In genomic region chr6:81909162-81909561, GRCh38 we compare ENCODE assay signal across 17 cellular contexts.
A peak's percentile ranks its signal among the peaks of the same experiment; 100 is the strongest.
DNase-seq lines count a peak whose midpoint lies in the region; ATAC-seq, FAIRE-seq and TF ChIP-seq lines count a peak whose summit lies in the region.
"Had no signal": no experiment of that assay in that cellular context is flagged by ENCODE, and none has a peak within 500 bp of the region (broad histone marks: within the 10 kb centered on the region; RNA-seq: fewer than 3 reads in every experiment).

No MANE protein-coding gene starts in this region.

- no peak for TF ChIP-seq RAD21 in GM12878 (IDR thresholded peaks at IDR 0.05; ENCODE audit: insufficient read depth, low read depth, low read length)

- WGBS in GM12878 (ENCODE audit: insufficient coverage, insufficient replicate concordance, low lambda C conversion rate, missing lambda C conversion rate) = 48% methylated on average over 2 of the region's 2 CpGs

- ATAC-seq in GM12878 = no peak
- ATAC-seq: GM23338 had no signal

- no peak overlapping the region for H3K4me2 ChIP-seq in GM12878 (ENCODE audit: control insufficient read depth, insufficient read depth)
- no peak overlapping the region for H3K4me2 ChIP-seq in Karpas-422 (ENCODE audit: low read depth, low read length, poor library complexity, severe bottlenecking)
- H3K4me2 ChIP-seq: GM23338 had no signal

- H3K4me3 ChIP-seq in HEK293 (ENCODE audit: low read depth, low read length) (no peak overlapping the region), GM12878 (no peak overlapping the region), Karpas-422 (ENCODE audit: low read length) (no peak overlapping the region)
- H3K4me3 ChIP-seq: GM23338 had no signal

- H3K79me2 ChIP-seq in GM12878 (ENCODE audit: control insufficient read depth, insufficient read depth, low read length) (no peaks in the 10 kb centered on the region), Karpas-422 (ENCODE audit: low read length) (no peaks in the 10 kb centered on the region)

- BruUV-seq in GM12878 (replicated peaks; lab: Mats Ljungman, UMichigan) = no TSS peak

- SMC1A ChIA-PET in GM12878 (lab: Charles Lee; ENCODE audit: uncharacterized antibody, unreplicated experiment) = interaction anchor here (1.9 to 3.3 kb wide), 6 partner anchors 8 to 143 kb away, joined by 5 to 23 read pairs (median 11); no protein-coding TSS in a partner anchor

- intact Hi-C loops in GM12878 (cut with micrococcal nuclease; ENCODE audit: unreplicated experiment) = no loop called here

- in situ Hi-C loops in GM12878 (cut with MboI) = no loop called here

- H3K27ac ChIP-seq in HEK293 (ENCODE audit: extremely low read depth, low read depth, low read length) = no peak overlapping the region
- H3K27ac ChIP-seq in GM12878 (ENCODE audit: control insufficient read depth, insufficient read depth) = no peak overlapping the region
- H3K27ac ChIP-seq in Karpas-422 (ENCODE audit: low read length) = no peak overlapping the region

- TF ChIP-seq CTCF in HEK293 (tag by site-specific recombination; IDR thresholded peaks at IDR 0.05) = no peak
- no peak for TF ChIP-seq CTCF in GM12878 (IDR thresholded peaks at IDR 0.05 in 2 of 3, conservative IDR thresholded peaks at IDR 0.05 in 1 of 3; ENCODE audit: control insufficient read depth in 2 of 3, extremely low read depth in 1 of 3, insufficient read depth in 1 of 3, low read depth in 3 of 3, low read length in 3 of 3)

- H3K9ac ChIP-seq in GM12878 (ENCODE audit: control insufficient read depth, insufficient read depth, low read length) = no peak overlapping the region
- H3K9ac ChIP-seq in Karpas-422 (ENCODE audit: low read length) = no peak overlapping the region

- no peaks in the 10 kb centered on the region for H3K9me2 ChIP-seq in Karpas-422 (replicated peaks; ENCODE audit: insufficient read depth, low read length)

- no peaks in the 10 kb centered on the region for H4K20me1 ChIP-seq in GM12878 (ENCODE audit: control insufficient read depth, insufficient read depth)
- no peaks in the 10 kb centered on the region for H4K20me1 ChIP-seq in Karpas-422 (ENCODE audit: insufficient read depth, low read depth, low read length)

- RAD21 ChIA-PET in GM12878 (lab: Charles Lee; ENCODE audit: unreplicated experiment) = interaction anchor here (0.7 to 3.5 kb wide), 2 partner anchors 21 to 295 kb away, joined by 3 to 10 read pairs; no protein-coding TSS in a partner anchor

- CTCF ChIA-PET in HEK293 (lab: Yijun Ruan, JAX) (interaction anchor here (0.7 kb wide), 1 partner anchor 1454 kb away, joined by 4 read pairs; no protein-coding TSS in a partner anchor), GM12878 (lab: Yijun Ruan, JAX) (interaction anchor here (2.8 kb wide), 1 partner anchor 97 kb away, joined by 11 read pairs; no protein-coding TSS in a partner anchor)

- H3K4me1 ChIP-seq in HEK293 (ENCODE audit: control insufficient read depth, insufficient read depth, low read length) = no peaks in the 10 kb centered on the region
- H3K4me1 ChIP-seq in GM12878 (ENCODE audit: control insufficient read depth, insufficient read depth, low read length) = no peaks in the 10 kb centered on the region
- H3K4me1 ChIP-seq in Karpas-422 (ENCODE audit: low read length) = no peaks in the 10 kb centered on the region
- H3K4me1 ChIP-seq: BE2C had no signal

- H3K27me3 ChIP-seq in GM12878 (replicated peaks in 1 of 2; ENCODE audit: control insufficient read depth in 2 of 2, insufficient read depth in 2 of 2, low read length in 1 of 2) (no peaks in the 10 kb centered on the region), Karpas-422 (ENCODE audit: low read length) (no peaks in the 10 kb centered on the region)
- H3K27me3 ChIP-seq: BE2C had no signal

- H2AFZ ChIP-seq in GM12878 (ENCODE audit: control insufficient read depth, low read depth, low read length) (no peak overlapping the region), Karpas-422 (ENCODE audit: low read length) (no peak overlapping the region)
- H2AFZ ChIP-seq: GM23338 had no signal

- POLR2A ChIA-PET in HEK293 (lab: Yijun Ruan, JAX) = no interaction called here
- POLR2A ChIA-PET in GM12878 (lab: Charles Lee) = interaction anchor here (1.3 to 3.3 kb wide), 2 partner anchors 30 to 142 kb away, joined by 4 to 15 read pairs; no protein-coding TSS in a partner anchor

- no peak for FAIRE-seq in GM12878 (lab: Jason Lieb, UNC)
- FAIRE-seq: D721Med had no signal

- DNase-seq in GM12878 (ENCODE audit: low read depth, low spot score) (no peak), kidney tubule cell (ENCODE audit: low spot score) (peak; percentile 70), NCI-H1105 treated with DMSO at 0.1 percent for 48 hours (lab: John Stamatoyannopoulos, UW) (no peak), Karpas-422 (no peak), germinal center (ENCODE audit: low spot score) (no peak)
- DNase-seq in activated CD4-positive, alpha-beta T cell treated with anti-CD3 and anti-CD28 coated beads for 1 hour = no peak
- DNase-seq: ACHN; BE2C; C1 segment of cervical spinal cord; CD4-positive, CD25-positive, alpha-beta regulatory T cell; CD8-positive, alpha-beta memory T cell; COR-L47; GDM1; H9 had no signal

- TF ChIP-seq POLR2A in GM12878 (IDR thresholded peaks at IDR 0.05; ENCODE audit: low read depth, low read length) = no peak

- H3K9me3 ChIP-seq in HEK293 (ENCODE audit: control insufficient read depth, insufficient read depth, low read depth, low read length) (no peaks in the 10 kb centered on the region), GM12878 (replicated peaks; ENCODE audit: control insufficient read depth, insufficient read depth, low read length) (no peaks in the 10 kb centered on the region), Karpas-422 (ENCODE audit: low read length) (no peaks in the 10 kb centered on the region)
- H3K9me3 ChIP-seq: BE2C had no signal

- no peak for TF ChIP-seq EP300 in GM12878 (IDR thresholded peaks at IDR 0.05; ENCODE audit: borderline replicate concordance in 1 of 2, control insufficient read depth in 1 of 2, low read depth in 2 of 2, low read length in 2 of 2)

- H3K36me3 ChIP-seq in HEK293 (ENCODE audit: control insufficient read depth in 2 of 2, insufficient read depth in 1 of 2, low read length in 2 of 2) (no peaks in the 10 kb centered on the region), GM12878 (ENCODE audit: control insufficient read depth in 2 of 2, insufficient read depth in 2 of 2, low read length in 1 of 2) (no peaks in the 10 kb centered on the region), Karpas-422 (ENCODE audit: insufficient read depth, low read length) (no peaks in the 10 kb centered on the region)
- H3K36me3 ChIP-seq: BE2C had no signal

TF ChIP-seq in HEK293, 187 proteins besides CTCF, POLR2A, EP300 and RAD21:
- TF ChIP-seq ATF2 (tag by site-specific recombination; IDR thresholded peaks at IDR 0.05; ENCODE audit: low read depth) = peak; percentile 89
- no peak for TF ChIP-seq ZNF777 (tag by site-specific recombination; IDR thresholded peaks at IDR 0.05; ENCODE audit: borderline replicate concordance)

TF ChIP-seq in GM12878, 131 proteins besides CTCF, POLR2A, EP300 and RAD21:
- TF ChIP-seq CHD4 (IDR thresholded peaks at IDR 0.05) (no peak), PRDM15 (CRISPR knock-in tag; IDR thresholded peaks at IDR 0.05) (no peak), DPF2 (IDR thresholded peaks at IDR 0.05) (no peak), ATF7 (IDR thresholded peaks at IDR 0.05; ENCODE audit: low read depth) (peak; percentile 44; the same call in 1 of the 2 replicates), RELB (IDR thresholded peaks at IDR 0.05; ENCODE audit: low read depth) (no peak)

Comparison
In these comparisons a context has a peak if more than half of its experiments do, and no peak if none do; other contexts are left out.
1. Of the 9 proteins assayed by ChIP-seq in both HEK293 and GM12878: peak only in HEK293: ATF2; only in GM12878: none; in both: none; in neither: 8.